In the genomic region with DNA sequence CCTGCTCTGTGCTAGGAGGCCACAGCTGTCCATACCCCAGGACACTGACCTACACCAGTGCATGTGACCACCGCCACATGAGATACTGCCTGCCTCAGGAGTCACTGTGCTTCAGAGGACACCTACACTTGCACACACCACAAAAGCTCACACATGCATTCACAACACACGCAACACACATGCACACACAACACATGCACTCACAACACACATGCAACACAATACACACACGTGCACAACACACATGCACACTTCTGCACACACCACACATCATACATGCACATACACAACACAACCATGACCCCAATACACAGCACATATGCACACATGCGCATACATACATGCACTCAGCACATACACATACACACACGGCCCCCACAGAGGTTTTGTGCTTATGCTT, we compare ENCODE assay signal across 1 cellular context.
TF ChIP-seq lines count a peak whose summit lies in the region.

No MANE protein-coding gene starts in this region.

TF ChIP-seq in H1, 55 proteins besides CTCF, POLR2A, EP300 and RAD21:
- TF ChIP-seq, protein P1, sequence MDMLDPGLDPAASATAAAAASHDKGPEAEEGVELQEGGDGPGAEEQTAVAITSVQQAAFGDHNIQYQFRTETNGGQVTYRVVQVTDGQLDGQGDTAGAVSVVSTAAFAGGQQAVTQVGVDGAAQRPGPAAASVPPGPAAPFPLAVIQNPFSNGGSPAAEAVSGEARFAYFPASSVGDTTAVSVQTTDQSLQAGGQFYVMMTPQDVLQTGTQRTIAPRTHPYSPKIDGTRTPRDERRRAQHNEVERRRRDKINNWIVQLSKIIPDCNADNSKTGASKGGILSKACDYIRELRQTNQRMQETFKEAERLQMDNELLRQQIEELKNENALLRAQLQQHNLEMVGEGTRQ (IDR thresholded peaks at IDR 0.05; ENCODE audit: low read length), result no peak
- TF ChIP-seq CBX8 (IDR thresholded peaks at IDR 0.05; ENCODE audit: borderline replicate concordance, low read depth, low read length) (no peak), SP1 (IDR thresholded peaks at IDR 0.05; ENCODE audit: low read depth, low read length) (no peak), FOSL1 (IDR thresholded peaks at IDR 0.05; ENCODE audit: insufficient read depth, low read depth, low read length) (no peak), KDM1A (IDR thresholded peaks at IDR 0.05; ENCODE audit: borderline replicate concordance, low read length) (no peak), RXRA (IDR thresholded peaks at IDR 0.05; ENCODE audit: insufficient read depth, low read depth, low read length) (no peak), TBP (IDR thresholded peaks at IDR 0.05; ENCODE audit: low read depth, low read length) (no peak), KDM5A (IDR thresholded peaks at IDR 0.05; ENCODE audit: low read length) (no peak), ZNF274 (IDR thresholded peaks at IDR 0.05; ENCODE audit: borderline replicate concordance, extremely low read depth, low read length) (no peak), NRF1 (IDR thresholded peaks at IDR 0.05; ENCODE audit: low read depth, low read length) (no peak), PHF8 (conservative IDR thresholded peaks at IDR 0.05; ENCODE audit: low read depth, low read length) (no peak), CREB1 (IDR thresholded peaks at IDR 0.05) (no peak), JUN (IDR thresholded peaks at IDR 0.05; ENCODE audit: low read depth, low read length) (no peak), TCF12 (IDR thresholded peaks at IDR 0.05; ENCODE audit: low read depth, low read length) (no peak), SAP30 (IDR thresholded peaks at IDR 0.05; ENCODE audit: insufficient read depth, insufficient replicate concordance, low read length) (no peak), CEBPB (IDR thresholded peaks at IDR 0.05; ENCODE audit: low read depth, low read length) (no peak)
